In the genomic region with DNA sequence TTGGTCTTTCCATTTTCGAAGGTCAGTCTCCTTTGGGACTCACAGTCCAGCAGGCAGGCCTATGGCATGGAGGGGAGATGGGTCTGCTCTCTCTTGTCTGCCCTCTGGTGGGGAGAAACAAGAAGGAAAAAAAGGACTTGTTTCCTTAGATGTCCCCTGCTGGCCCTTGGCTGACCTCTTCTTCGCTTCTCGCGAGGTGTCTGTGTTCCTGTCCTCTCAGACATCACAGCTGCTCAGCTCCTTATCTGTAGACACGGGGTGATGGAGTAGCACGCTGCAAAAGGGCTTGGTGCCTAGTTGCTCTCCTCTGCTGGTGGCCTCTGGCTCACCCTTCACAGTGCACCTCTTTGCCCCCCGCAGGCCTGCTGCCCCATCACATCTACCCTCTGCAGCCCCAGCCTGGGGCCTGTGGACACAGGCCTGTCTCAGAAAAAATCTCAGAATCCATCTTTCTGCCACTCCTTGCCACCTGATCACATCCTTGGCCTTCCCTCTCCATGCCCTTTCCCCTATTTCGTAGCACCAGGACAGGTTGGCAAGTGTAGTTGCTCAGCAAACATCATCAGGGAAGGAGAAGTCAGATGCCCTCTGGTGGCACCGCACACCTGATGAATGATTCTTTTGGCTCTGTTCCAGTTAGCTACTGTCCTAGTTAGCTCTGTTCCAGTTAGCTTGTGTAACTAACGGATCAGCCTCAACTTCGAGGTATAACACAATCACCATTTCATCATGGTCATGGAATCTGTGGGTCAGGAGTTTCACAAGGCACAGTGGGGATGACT, we compare ENCODE assay signal across 8 cellular contexts. TPM values are rescaled to one million over a fixed set of nuclear protein-coding genes. Genes with fewer than 3 reads are reported as not detected.
DNase-seq lines count a peak whose midpoint lies in the region; ATAC-seq and TF ChIP-seq lines count a peak whose summit lies in the region.

No MANE protein-coding gene starts in this region.

- H3K9me3 Mint-ChIP-seq in Calu3 (ENCODE audit: low read depth, unreplicated experiment), result peaks cover 7% of the 10 kb centered on the region
- peaks cover 0 to 3% of the 10 kb centered on the region in 2 donors for H3K9me3 Mint-ChIP-seq in activated naive CD4-positive, alpha-beta T cell treated with anti-CD3 and anti-CD28 coated beads, Interleukin-2, amount 50 U/mL, for 72 hours

- no peaks in the 10 kb centered on the region for H3K9me3 ChIP-seq in OCI-LY1 (ENCODE audit: low read length)

- no peaks in the 10 kb centered on the region for H4K20me1 ChIP-seq in OCI-LY1 (ENCODE audit: insufficient read depth, low read length)

- ATAC-seq in activated naive CD4-positive, alpha-beta T cell treated with anti-CD3 and anti-CD28 coated beads, Interleukin-2, amount 50 U/mL, for 72 hours, result peak; percentile 77 to 78
- peak; percentile 87 for ATAC-seq in omental fat pad (ENCODE audit: low FRiP score)
- ATAC-seq in GM21367 (IDR thresholded peaks at IDR 0.05; ENCODE audit: unreplicated experiment), result no peak
- ATAC-seq in HG03280 (IDR thresholded peaks at IDR 0.05; ENCODE audit: unreplicated experiment), result no peak

- no peak overlapping the region for H3K4me3 ChIP-seq in OCI-LY1 (ENCODE audit: low read depth, low read length, poor library complexity, severe bottlenecking)

- peaks cover 14% of the 10 kb centered on the region for H3K4me1 Mint-ChIP-seq in Calu3 (ENCODE audit: low read depth, unreplicated experiment)

- H3K9me2 ChIP-seq in OCI-LY1 (ENCODE audit: low read depth, low read length), result no peaks in the 10 kb centered on the region

- H3K27me3 ChIP-seq in OCI-LY1 (ENCODE audit: insufficient read depth, low read length), result 0 out of 2 replicates have a peak, but pooled peaks cover under 1% of the 10 kb centered on the region

- H3K36me3 Mint-ChIP-seq in Calu3 (ENCODE audit: insufficient read depth, unreplicated experiment), result peaks cover 5% of the 10 kb centered on the region
- H3K36me3 Mint-ChIP-seq in activated naive CD4-positive, alpha-beta T cell treated with anti-CD3 and anti-CD28 coated beads, Interleukin-2, amount 50 U/mL, for 72 hours, result no peaks in the 10 kb centered on the region

- no peak overlapping the region for H2AFZ ChIP-seq in OCI-LY1 (ENCODE audit: low read length)

- no peaks in the 10 kb centered on the region for H3K79me2 ChIP-seq in OCI-LY1 (ENCODE audit: insufficient read depth, low read length)

- no peak overlapping the region for H3K9ac ChIP-seq in OCI-LY1 (ENCODE audit: low read length)

- H3K27ac ChIP-seq in OCI-LY1 (ENCODE audit: low read depth, low read length, poor library complexity, severe bottlenecking), result no peak overlapping the region

- H3K27me3 Mint-ChIP-seq in Calu3 (ENCODE audit: unreplicated experiment), result no peaks in the 10 kb centered on the region

- CTCF ChIA-PET in Calu3 (lab: Charles Lee), result interaction anchor here (0.7 to 1.4 kb wide), 4 partner anchors 31 to 165 kb away, joined by 3 to 7 read pairs (median 4); no protein-coding TSS in a partner anchor

- no peaks in the 10 kb centered on the region for H3K36me3 ChIP-seq in OCI-LY1 (ENCODE audit: insufficient read depth, low read length)

- no peak overlapping the region for H3K4me3 Mint-ChIP-seq in Calu3 (ENCODE audit: low read depth, unreplicated experiment)

- H3K4me2 ChIP-seq in OCI-LY1 (ENCODE audit: low read length), result no peak overlapping the region

- H3K27ac Mint-ChIP-seq in Calu3 (ENCODE audit: unreplicated experiment), result peak overlapping the region; percentile 15
- no peak overlapping the region for H3K27ac Mint-ChIP-seq in activated naive CD4-positive, alpha-beta T cell treated with anti-CD3 and anti-CD28 coated beads, Interleukin-2, amount 50 U/mL, for 72 hours

- H3F3A ChIP-seq in OCI-LY1 (ENCODE audit: insufficient read depth, low read length), result no peaks in the 10 kb centered on the region

- TF ChIP-seq CTCF in Calu3 (IDR thresholded peaks at IDR 0.05; ENCODE audit: unreplicated experiment), result peak; percentile 74
- peak; percentile 58 for TF ChIP-seq CTCF in OCI-LY1 (IDR thresholded peaks at IDR 0.05; ENCODE audit: low read length)
- TF ChIP-seq CTCF in omental fat pad (IDR thresholded peaks at IDR 0.05), result peak in 1 of 3 donors; percentile 85

- H3K4me1 ChIP-seq in OCI-LY1 (ENCODE audit: insufficient read depth, low read length, severe bottlenecking), result peaks cover 7% of the 10 kb centered on the region

- peak; percentile 75 for DNase-seq in Calu3
- DNase-seq in HT1080 (ENCODE audit: low read depth), result peak; percentile 78
- peak in 1 of 2 donors; percentile 29 for DNase-seq in activated naive CD4-positive, alpha-beta T cell treated with anti-CD3 and anti-CD28 coated beads, Interleukin-2, amount 50 U/mL, for 72 hours (ENCODE audit: low spot score in 2 of 2)
- peak; percentile 88 for DNase-seq in glomerular visceral epithelial cell (ENCODE audit: extremely low spot score)
- no peak for DNase-seq in omental fat pad (ENCODE audit: low spot score)

- BruUV-seq in Calu3 (replicated peaks; lab: Mats Ljungman, UMichigan), result no TSS peak

- intact Hi-C loops in Calu3 (cut with micrococcal nuclease; ENCODE audit: unreplicated experiment), result loop anchor here (1.0 kb wide), 1 partner anchor 122 kb away; no protein-coding TSS in a partner anchor

RNA-seq across cellular contexts. Expression of a gene that starts 18.7 kb away (rescaled TPM):
- total RNA-seq in Calu3 (2022) (226 and 233 TPM in 2 replicates), omental fat pad (100 to 1,000 TPM; 146 to 297 (median 161) TPM)
- 168 and 183 TPM in 2 replicates for total RNA-seq in HT1080 (2014; rRNA removed; shearing (Covaris generic))
- polyA plus RNA-seq in HT1080 (2015; cell fraction: cytosol; rRNA removed), result 177 and 187 TPM in 2 replicates
- 168 and 191 TPM in 2 replicates for polyA plus RNA-seq in HT1080 (2015; cell fraction: nucleus; rRNA removed)
- 100 to 1,000 TPM; 257 to 425 TPM for total RNA-seq in activated naive CD4-positive, alpha-beta T cell treated with anti-CD3 and anti-CD28 coated beads, Interleukin-2, amount 50 U/mL, for 72 hours

RNA-seq across cellular contexts. Expression of a gene that starts 25.6 kb away (rescaled TPM):
- total RNA-seq in Calu3 (2022) (3.3 and 3.6 TPM in 2 replicates), omental fat pad (1 to 10 TPM; 1.8 to 5.3 (median 3.5) TPM)
- 2.3 and 5.5 TPM in 2 replicates for total RNA-seq in HT1080 (2014; rRNA removed; shearing (Covaris generic))
- 4.5 and 5.1 TPM in 2 replicates for polyA plus RNA-seq in HT1080 (2015; cell fraction: cytosol; rRNA removed)
- 10.2 and 17.3 TPM in 2 replicates for polyA plus RNA-seq in HT1080 (2015; cell fraction: nucleus; rRNA removed)
- total RNA-seq in activated naive CD4-positive, alpha-beta T cell treated with anti-CD3 and anti-CD28 coated beads, Interleukin-2, amount 50 U/mL, for 72 hours, result 1 to 10 TPM; 1.2 to 2.1 TPM

Comparison
In these comparisons a context has a peak if more than half of its experiments do, and no peak if none do; other contexts are left out.
1. ATAC-seq: peak in activated naive CD4-positive, alpha-beta T cell treated with anti-CD3 and anti-CD28 coated beads, Interleukin-2, amount 50 U/mL, for 72 hours (2 of 2) and omental fat pad (single experiment); none in GM21367 (single experiment) and HG03280 (single experiment).